ENCODE assay signal across 1 cellular context in the genomic region with DNA sequence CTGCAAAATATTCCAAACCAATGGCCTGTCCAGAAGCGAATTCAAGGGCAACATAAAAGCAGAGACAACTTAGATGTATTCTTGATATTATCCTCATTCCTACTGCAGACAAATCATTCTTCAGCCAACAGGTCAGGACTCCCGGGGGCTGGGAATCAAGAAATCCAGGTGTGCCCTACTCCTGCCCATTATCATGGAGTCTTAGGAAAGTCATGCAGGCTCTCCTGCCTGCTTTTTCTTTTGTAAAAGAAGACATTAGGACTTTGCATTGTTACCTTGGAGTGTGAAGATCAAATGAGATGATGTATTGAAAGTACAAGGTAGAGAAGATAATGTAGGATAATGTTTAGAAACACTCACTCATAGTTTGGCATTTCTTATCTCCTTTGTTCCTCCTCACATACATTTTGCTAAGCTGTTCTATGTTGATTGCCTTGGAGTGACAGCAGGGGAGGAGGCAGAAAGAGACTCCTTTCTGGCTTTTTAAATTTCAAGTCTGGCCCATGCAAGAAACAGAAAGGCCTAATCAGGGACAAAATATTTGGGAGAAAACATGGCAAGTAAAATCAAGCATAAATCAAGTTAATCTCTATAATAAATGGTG.
A peak's percentile ranks its signal among the peaks of the same experiment; 100 is the strongest.
TF ChIP-seq lines count a peak whose summit lies in the region.

No MANE protein-coding gene starts in this region.

TF ChIP-seq in K562, 482 proteins besides CTCF, POLR2A, EP300 and RAD21 (continued from another document):
- TF ChIP-seq NFE2L1 (tag; IDR thresholded peaks at IDR 0.05; ENCODE audit: borderline replicate concordance, low read depth) (no peak), EP400 (IDR thresholded peaks at IDR 0.05) (no peak), TCF3 (CRISPR knock-in tag; IDR thresholded peaks at IDR 0.05) (0 out of 2 replicates have a peak, but pooled peaks have one; percentile 13), PBX2 (CRISPR knock-in tag; IDR thresholded peaks at IDR 0.05; ENCODE audit: low read depth) (no peak), PBX2 (tag; conservative IDR thresholded peaks at IDR 0.05; ENCODE audit: low read depth) (peak; percentile 76)
